In genomic region chr3:48465531-48466378, GRCh38 we compare ENCODE assay signal across 8 cellular contexts. TPM values are rescaled to one million over a fixed set of nuclear protein-coding genes. Genes with fewer than 3 reads are reported as not detected.
DNase-seq lines count a peak whose midpoint lies in the region; TF ChIP-seq lines count a peak whose summit lies in the region.

No MANE protein-coding gene starts in this region.

- peak; percentile 80 for TF ChIP-seq CTCF in osteoblast (IDR thresholded peaks at IDR 0.05; ENCODE audit: extremely low read depth, low read depth, low read length)
- TF ChIP-seq CTCF in thyroid gland (IDR thresholded peaks at IDR 0.05): peak in 5 of 6 experiments; percentile 49 to 88 (median 86)

- 9 to 15% methylated on average over 5 to 11 of the region's 21 CpGs for WGBS in thyroid gland, 2 donors

- H3K4me2 ChIP-seq in osteoblast (ENCODE audit: insufficient read depth, low read length): peak overlapping the region; percentile 93

- intact Hi-C loops in head of caudate nucleus (cut with DNase I): loop anchor here (2.0 kb wide), 1 partner anchor 81 kb away; no protein-coding TSS in a partner anchor
- intact Hi-C loops in thyroid gland (cut with DNase I): loop anchor here (5.0 kb wide), 1 partner anchor 37 kb away; the partner anchor contains the start of gene SHISA5

- H3K36me3 ChIP-seq in ES-I3 (ENCODE audit: insufficient read depth, low read length) (peaks cover 7% of the 10 kb centered on the region), osteoblast (ENCODE audit: insufficient read depth, low read length) (peaks cover 35% of the 10 kb centered on the region), thyroid gland (peaks cover 17 to 21% of the 10 kb centered on the region in 2 donors)

- no peaks in the 10 kb centered on the region for H3K9me3 ChIP-seq in ES-I3 (ENCODE audit: control insufficient read depth, insufficient read depth, low read length)
- no peaks in the 10 kb centered on the region for H3K9me3 ChIP-seq in osteoblast (ENCODE audit: low read depth, low read length)
- H3K9me3 ChIP-seq in thyroid gland: no peaks in the 10 kb centered on the region

- H3K9ac ChIP-seq in ES-I3 (ENCODE audit: low read depth, low read length): peak overlapping the region; percentile 21; the same call in 1 of the 2 replicates

- H3K4me3 ChIP-seq in osteoblast (ENCODE audit: insufficient read depth, low read length): peak overlapping the region; percentile 78
- peak overlapping the region in 1 of 3 donors; percentile 28 for H3K4me3 ChIP-seq in thyroid gland (replicated peaks in 1 of 3)

- TF ChIP-seq POLR2A in thyroid gland (IDR thresholded peaks at IDR 0.05): peak in 1 of 2 donors; percentile 62

- H2AFZ ChIP-seq in osteoblast (ENCODE audit: low read length): peak overlapping the region; percentile 80

- H3K27ac ChIP-seq in osteoblast (ENCODE audit: low read depth, low read length) (peak overlapping the region; percentile 100), thyroid gland (peak overlapping the region; percentile 99 to 100 (median 100))

- peaks cover 4% of the 10 kb centered on the region for H4K20me1 ChIP-seq in osteoblast (ENCODE audit: insufficient read depth, low read length)

- peaks cover 45% of the 10 kb centered on the region for H3K79me2 ChIP-seq in osteoblast (ENCODE audit: insufficient read depth, low read length)

- H3K27me3 ChIP-seq in osteoblast (ENCODE audit: insufficient read depth, low read length): no peaks in the 10 kb centered on the region
- no peaks in the 10 kb centered on the region for H3K27me3 ChIP-seq in thyroid gland

- peaks cover 10% of the 10 kb centered on the region; the same call in 1 of the 2 replicates for H3K4me1 ChIP-seq in ES-I3 (ENCODE audit: insufficient read depth, low read length)
- peaks cover 27% of the 10 kb centered on the region for H3K4me1 ChIP-seq in osteoblast (ENCODE audit: insufficient read depth, low read length)
- H3K4me1 ChIP-seq in thyroid gland: peaks cover 20 to 51% of the 10 kb centered on the region in 2 donors

- peak; percentile 95 for DNase-seq in GOT3 (lab: John Stamatoyannopoulos, UW)
- peak; percentile 96 for DNase-seq in LoVo (ENCODE audit: low spot score)
- peak; percentile 82 for DNase-seq in SKM-1 treated with dmso at 0.1 percent for 144 hours (lab: John Stamatoyannopoulos, UW; ENCODE audit: unreplicated experiment)
- DNase-seq in activated naive CD8-positive, alpha-beta T cell treated with anti-CD3 and anti-CD28 coated beads, Interleukin-2, amount 50 U/mL, for 16 hours (ENCODE audit: low read depth, low spot score): peak; percentile 46
- DNase-seq in head of caudate nucleus: peak; percentile 82 to 99 (median 96)
- peak; percentile 100 for DNase-seq in osteoblast (ENCODE audit: insufficient read length, low spot score, missing footprints)
- DNase-seq in thyroid gland: peak; percentile 99 to 100

RNA-seq across cellular contexts. Expression of gene ATRIP, which starts 19.2 kb away (rescaled TPM):
- total RNA-seq in osteoblast (5.0 and 5.1 TPM in 2 replicates), thyroid gland (10 to 100 TPM in 2 of 4 donors, 1 to 10 TPM in 2; 8.4 to 13.9 (median 11.0) TPM)

RNA-seq across cellular contexts. Expression of gene TMA7, which starts 25.7 kb away (rescaled TPM):
- total RNA-seq in osteoblast (128 and 135 TPM in 2 replicates), thyroid gland (100 to 1,000 TPM; 133 to 413 (median 301) TPM)

RNA-seq across cellular contexts. Expression of gene CCDC51, which starts 25.8 kb away (rescaled TPM):
- total RNA-seq in osteoblast (13.3 and 17.4 TPM in 2 replicates), thyroid gland (10 to 100 TPM in 3 of 4 donors, 1 to 10 TPM in 1; 8.6 to 17.0 (median 15.0) TPM)

RNA-seq across cellular contexts. Expression of gene PLXNB1, which starts 35.9 kb away (rescaled TPM):
- total RNA-seq in osteoblast: 23.3 and 33.7 TPM in 2 replicates
- 100 to 1,000 TPM; 126 to 216 (median 138) TPM for total RNA-seq in thyroid gland

RNA-seq across cellular contexts. Expression of gene SHISA5, which starts 38.2 kb away (rescaled TPM):
- 99.3 and 105 TPM in 2 replicates for total RNA-seq in osteoblast
- 100 to 1,000 TPM in 3 of 4 donors, 10 to 100 TPM in 1; 100.0 to 120 (median 109) TPM for total RNA-seq in thyroid gland

Comparison
In these comparisons a context has a peak if more than half of its experiments do, and no peak if none do; other contexts are left out.
1. DNase-seq: peak in every context shown above with its lines; median percentile 100 in osteoblast; 100 in thyroid gland; 96 in LoVo; 96 in head of caudate nucleus; 95 in GOT3; 82 in SKM-1 treated with dmso at 0.1 percent for 144 hours; 46 in activated naive CD8-positive, alpha-beta T cell treated with anti-CD3 and anti-CD28 coated beads, Interleukin-2, amount 50 U/mL, for 16 hours.